ENCODE assay signal across 9 cellular contexts in genomic region chr5:143094087-143094511, GRCh38.
DNase-seq lines count a peak whose midpoint lies in the region; ATAC-seq and TF ChIP-seq lines count a peak whose summit lies in the region.
"Had no signal": no experiment of that assay in that cellular context is flagged by ENCODE, and none has a peak within 500 bp of the region (broad histone marks: within the 10 kb centered on the region; RNA-seq: fewer than 3 reads in every experiment).

No MANE protein-coding gene starts in this region.

- intact Hi-C loops in activated CD8-positive, alpha-beta T cell treated with anti-CD3 and anti-CD28 coated beads for 36 hours (cut with micrococcal nuclease), result no loop called here

- no peak for ATAC-seq in activated CD8-positive, alpha-beta T cell treated with anti-CD3 and anti-CD28 coated beads for 36 hours
- ATAC-seq in activated CD8-positive, alpha-beta T cell treated with anti-CD3 and anti-CD28 coated beads, Interleukin-2, amount 10 ng/mL, durations not matched to agents 7 days and 5 days, result no peak
- ATAC-seq: A549 had no signal

- POLR2A ChIA-PET in activated CD8-positive, alpha-beta T cell treated with anti-CD3 and anti-CD28 coated beads for 36 hours (lab: Charles Lee), result no interaction called here
- POLR2A ChIA-PET in activated CD8-positive, alpha-beta T cell treated with anti-CD3 and anti-CD28 coated beads, Interleukin-2, amount 10 ng/mL, durations not matched to agents 7 days and 5 days (lab: Charles Lee), result no interaction called here

- H3K9ac ChIP-seq in iPS-20b (ENCODE audit: low read depth, low read length), result peak overlapping the region; percentile 52; the same call in 1 of the 2 replicates

- peaks cover 24% of the 10 kb centered on the region for H3K4me1 ChIP-seq in iPS-20b (ENCODE audit: insufficient read depth, low read length)
- H3K4me1 ChIP-seq: A549 had no signal

- H3K27me3 Mint-ChIP-seq in activated CD8-positive, alpha-beta T cell treated with anti-CD3 and anti-CD28 coated beads for 36 hours, result no peaks in the 10 kb centered on the region
- H3K27me3 Mint-ChIP-seq in activated CD8-positive, alpha-beta T cell treated with anti-CD3 and anti-CD28 coated beads, Interleukin-2, amount 10 ng/mL, durations not matched to agents 7 days and 5 days (ENCODE audit: low read depth), result no peaks in the 10 kb centered on the region
- H3K27me3 Mint-ChIP-seq in stimulated activated naive CD8-positive, alpha-beta T cell treated with anti-CD3 and anti-CD28 coated beads, Interleukin-15, Interleukin-2, amounts not matched to agents 100 ng/mL and 50 ng/mL, for 24 hours, result no peaks in the 10 kb centered on the region

- peak overlapping the region; percentile 56 for H3K4me3 ChIP-seq in iPS-20b (ENCODE audit: low read length)
- H3K4me3 ChIP-seq: A549 had no signal

- CTCF ChIA-PET in activated CD8-positive, alpha-beta T cell treated with anti-CD3 and anti-CD28 coated beads for 36 hours (lab: Charles Lee), result interaction anchor here (0.6 kb wide), 1 partner anchor 357 kb away, joined by 3 read pairs; no protein-coding TSS in a partner anchor
- CTCF ChIA-PET in activated CD8-positive, alpha-beta T cell treated with anti-CD3 and anti-CD28 coated beads, Interleukin-2, amount 10 ng/mL, durations not matched to agents 7 days and 5 days (lab: Charles Lee), result no interaction called here

- no peaks in the 10 kb centered on the region for H3K9me3 ChIP-seq in iPS-20b (ENCODE audit: insufficient read depth, low read depth, low read length)
- H3K9me3 ChIP-seq: A549 had no signal

- H3K4me1 Mint-ChIP-seq in activated CD8-positive, alpha-beta T cell treated with anti-CD3 and anti-CD28 coated beads for 36 hours (ENCODE audit: low read depth), result peaks cover 21% of the 10 kb centered on the region
- H3K4me1 Mint-ChIP-seq in activated CD8-positive, alpha-beta T cell treated with anti-CD3 and anti-CD28 coated beads, Interleukin-2, amount 10 ng/mL, durations not matched to agents 7 days and 5 days (ENCODE audit: low read depth), result peaks cover 3% of the 10 kb centered on the region
- peaks cover 35% of the 10 kb centered on the region for H3K4me1 Mint-ChIP-seq in stimulated activated naive CD8-positive, alpha-beta T cell treated with anti-CD3 and anti-CD28 coated beads, Interleukin-15, Interleukin-2, amounts not matched to agents 100 ng/mL and 50 ng/mL, for 24 hours (ENCODE audit: low read depth)

- peak overlapping the region; percentile 78 for H3K27ac Mint-ChIP-seq in activated CD8-positive, alpha-beta T cell treated with anti-CD3 and anti-CD28 coated beads for 36 hours
- no peak overlapping the region for H3K27ac Mint-ChIP-seq in activated CD8-positive, alpha-beta T cell treated with anti-CD3 and anti-CD28 coated beads, Interleukin-2, amount 10 ng/mL, durations not matched to agents 7 days and 5 days
- peak overlapping the region; percentile 92 for H3K27ac Mint-ChIP-seq in stimulated activated naive CD8-positive, alpha-beta T cell treated with anti-CD3 and anti-CD28 coated beads, Interleukin-15, Interleukin-2, amounts not matched to agents 100 ng/mL and 50 ng/mL, for 24 hours

- TF ChIP-seq CTCF in activated CD8-positive, alpha-beta T cell treated with anti-CD3 and anti-CD28 coated beads for 36 hours (IDR thresholded peaks at IDR 0.05), result no peak

- H3K27ac ChIP-seq in iPS-20b (ENCODE audit: low read length), result no peak overlapping the region

- H3K36me3 Mint-ChIP-seq in activated CD8-positive, alpha-beta T cell treated with anti-CD3 and anti-CD28 coated beads for 36 hours (ENCODE audit: low read depth), result peaks cover 7% of the 10 kb centered on the region
- peaks cover 3% of the 10 kb centered on the region for H3K36me3 Mint-ChIP-seq in activated CD8-positive, alpha-beta T cell treated with anti-CD3 and anti-CD28 coated beads, Interleukin-2, amount 10 ng/mL, durations not matched to agents 7 days and 5 days (ENCODE audit: low read depth)
- H3K36me3 Mint-ChIP-seq in stimulated activated naive CD8-positive, alpha-beta T cell treated with anti-CD3 and anti-CD28 coated beads, Interleukin-15, Interleukin-2, amounts not matched to agents 100 ng/mL and 50 ng/mL, for 24 hours (ENCODE audit: low read depth), result peaks cover 17% of the 10 kb centered on the region

- peak; percentile 24 for DNase-seq in activated CD8-positive, alpha-beta T cell treated with anti-CD3 and anti-CD28 coated beads for 36 hours
- no peak for DNase-seq in activated CD8-positive, alpha-beta T cell treated with anti-CD3 and anti-CD28 coated beads, Interleukin-2, amount 10 ng/mL, durations not matched to agents 7 days and 5 days
- DNase-seq in astrocyte of the hippocampus (ENCODE audit: low read depth, low spot score) (peak; percentile 65), OCI-M1 (lab: John Stamatoyannopoulos, UW) (no peak), NCI-H748 treated with DMSO at 0.1 percent for 48 hours (lab: John Stamatoyannopoulos, UW) (no peak), NCI-H2107 treated with DMSO at 0.1 percent for 48 hours (lab: John Stamatoyannopoulos, UW; ENCODE audit: unreplicated experiment) (no peak)

- H3K4me3 Mint-ChIP-seq in activated CD8-positive, alpha-beta T cell treated with anti-CD3 and anti-CD28 coated beads for 36 hours, result peak overlapping the region; percentile 26
- no peak overlapping the region for H3K4me3 Mint-ChIP-seq in activated CD8-positive, alpha-beta T cell treated with anti-CD3 and anti-CD28 coated beads, Interleukin-2, amount 10 ng/mL, durations not matched to agents 7 days and 5 days
- peak overlapping the region; percentile 52 for H3K4me3 Mint-ChIP-seq in stimulated activated naive CD8-positive, alpha-beta T cell treated with anti-CD3 and anti-CD28 coated beads, Interleukin-15, Interleukin-2, amounts not matched to agents 100 ng/mL and 50 ng/mL, for 24 hours

- no peaks in the 10 kb centered on the region for H3K9me3 Mint-ChIP-seq in activated CD8-positive, alpha-beta T cell treated with anti-CD3 and anti-CD28 coated beads for 36 hours
- no peaks in the 10 kb centered on the region for H3K9me3 Mint-ChIP-seq in activated CD8-positive, alpha-beta T cell treated with anti-CD3 and anti-CD28 coated beads, Interleukin-2, amount 10 ng/mL, durations not matched to agents 7 days and 5 days (ENCODE audit: insufficient read depth)
- no peaks in the 10 kb centered on the region for H3K9me3 Mint-ChIP-seq in stimulated activated naive CD8-positive, alpha-beta T cell treated with anti-CD3 and anti-CD28 coated beads, Interleukin-15, Interleukin-2, amounts not matched to agents 100 ng/mL and 50 ng/mL, for 24 hours

- no peaks in the 10 kb centered on the region for H3K27me3 ChIP-seq in iPS-20b (ENCODE audit: insufficient read depth, low read length)

- H3K36me3 ChIP-seq in iPS-20b (ENCODE audit: insufficient read depth, low read depth, low read length), result no peaks in the 10 kb centered on the region

Comparison
In these comparisons a context has a peak if more than half of its experiments do, and no peak if none do; other contexts are left out.
1. DNase-seq: peak in activated CD8-positive, alpha-beta T cell treated with anti-CD3 and anti-CD28 coated beads for 36 hours (single experiment) and astrocyte of the hippocampus (single experiment); none in activated CD8-positive, alpha-beta T cell treated with anti-CD3 and anti-CD28 coated beads, Interleukin-2, amount 10 ng/mL, durations not matched to agents 7 days and 5 days (single experiment), OCI-M1 (single experiment), NCI-H748 treated with DMSO at 0.1 percent for 48 hours (single experiment) and NCI-H2107 treated with DMSO at 0.1 percent for 48 hours (single experiment).